8 cellular contexts compared by ENCODE assay signal in the genomic region with DNA sequence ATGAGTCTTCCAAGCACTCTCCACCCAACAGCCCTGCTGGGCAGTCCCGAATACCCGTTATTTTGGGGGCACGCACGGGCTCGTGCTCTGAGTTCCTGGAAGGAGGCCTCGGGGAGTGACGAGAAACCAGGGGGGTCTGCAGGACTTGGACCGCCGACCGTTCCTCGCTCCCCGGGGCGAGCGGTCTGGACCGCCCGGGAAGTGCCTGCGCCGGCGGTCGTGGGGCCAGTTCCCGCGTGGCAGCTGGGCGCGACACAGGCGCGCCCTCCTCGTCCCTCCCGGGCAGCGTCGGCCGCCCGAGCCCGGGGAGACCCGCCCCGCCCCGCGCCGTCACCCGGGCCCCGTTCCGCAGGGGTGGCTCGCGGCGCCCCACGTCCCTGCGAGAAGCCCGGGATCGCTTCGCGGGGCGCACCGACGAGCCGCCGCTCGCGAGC. TPM values are rescaled to one million over a fixed set of nuclear protein-coding genes. Genes with fewer than 3 reads are reported as not detected.
DNase-seq lines count a peak whose midpoint lies in the region; ATAC-seq and TF ChIP-seq lines count a peak whose summit lies in the region.

No MANE protein-coding gene starts in this region.

- H3K9me3 ChIP-seq in A673 (ENCODE audit: low read depth, low read length, poor library complexity, severe bottlenecking) (no peaks in the 10 kb centered on the region), mesodermal cell (ENCODE audit: control insufficient read depth, low read length) (no peaks in the 10 kb centered on the region), upper lobe of left lung (no peaks in the 10 kb centered on the region)

- peak overlapping the region; percentile 74 to 83 for H3K4me3 Mint-ChIP-seq in effector memory CD8-positive, alpha-beta T cell

- H3K36me3 Mint-ChIP-seq in effector memory CD8-positive, alpha-beta T cell (ENCODE audit: insufficient read depth), result peaks cover 5% of the 10 kb centered on the region

- no peaks in the 10 kb centered on the region for H3K27me3 ChIP-seq in A673 (replicated peaks; ENCODE audit: insufficient read depth, low read depth, low read length, poor library complexity)
- H3K27me3 ChIP-seq in upper lobe of left lung, result no peaks in the 10 kb centered on the region

- peaks cover 12 to 14% of the 10 kb centered on the region in 2 donors for H3K4me1 Mint-ChIP-seq in effector memory CD8-positive, alpha-beta T cell (ENCODE audit: low read depth in 2 of 2)

- CTCF ChIA-PET in A673 (lab: Charles Lee) (no interaction called here), RWPE1 (lab: Yijun Ruan, JAX) (no interaction called here)

- 0 to 1% methylated on average over 9 to 38 of the region's 57 CpGs for WGBS in mesodermal cell (ENCODE audit: insufficient coverage in 2 of 2), 2 experiments
- WGBS in upper lobe of left lung, 2 donors, result 0% methylated on average over 29 of the region's 57 CpGs; no CpG with 5 or more reads in 1 of the 2 donors

- peak overlapping the region; percentile 65 for H3K4me3 ChIP-seq in A673 (ENCODE audit: low read depth, low read length, poor library complexity, severe bottlenecking)
- H3K4me3 ChIP-seq in mesodermal cell (ENCODE audit: extremely low read depth, insufficient read depth, low read length, poor library complexity, severe bottlenecking), result peak overlapping the region; percentile 69
- H3K4me3 ChIP-seq in upper lobe of left lung, result peak overlapping the region; percentile 26 to 83 (median 80)

- DNase-seq in A673 (ENCODE audit: low spot score), result peak; percentile 56
- peak; percentile 32 for DNase-seq in RWPE1 (ENCODE audit: low spot score)
- DNase-seq in effector memory CD8-positive, alpha-beta T cell, result peak in 1 of 3 experiments; percentile 2
- DNase-seq in upper lobe of left lung, result no peak
- no peak for DNase-seq in DMS53 treated with DMSO at 0.1 percent for 48 hours (lab: John Stamatoyannopoulos, UW; ENCODE audit: unreplicated experiment)

- TF ChIP-seq EP300 in upper lobe of left lung (IDR thresholded peaks at IDR 0.05), result no peak

- POLR2A ChIA-PET in A673 (lab: Charles Lee; ENCODE audit: low non-redundant PET) (interaction anchor here (1.0 kb wide), 1 partner anchor 112 kb away, joined by 4 read pairs; the partner anchor contains the start of gene ACTL6A), RWPE1 (lab: Yijun Ruan, JAX; ENCODE audit: low non-redundant PET) (no interaction called here)

- H3K27ac ChIP-seq in A673 (ENCODE audit: low read depth, low read length, poor library complexity, severe bottlenecking), result peak overlapping the region; percentile 94
- H3K27ac ChIP-seq in RWPE1, result peak overlapping the region; percentile 88
- peak overlapping the region; percentile 96 for H3K27ac ChIP-seq in mesodermal cell (ENCODE audit: low read depth, low read length, severe bottlenecking)
- H3K27ac ChIP-seq in upper lobe of left lung, result peak overlapping the region; percentile 91 to 96 (median 94)

- H3K36me3 ChIP-seq in A673 (ENCODE audit: insufficient read depth, low read length, poor library complexity, severe bottlenecking), result no peaks in the 10 kb centered on the region
- H3K36me3 ChIP-seq in mesodermal cell (ENCODE audit: control insufficient read depth, insufficient read depth, low read length), result peaks cover 13% of the 10 kb centered on the region
- no peaks in the 10 kb centered on the region for H3K36me3 ChIP-seq in upper lobe of left lung

- H3K27me3 Mint-ChIP-seq in effector memory CD8-positive, alpha-beta T cell, result peaks cover 70 to 85% of the 10 kb centered on the region in 2 donors

- H3K27ac Mint-ChIP-seq in effector memory CD8-positive, alpha-beta T cell, result peak overlapping the region in 1 of 2 donors; percentile 53

- no peak for TF ChIP-seq POLR2A in upper lobe of left lung (IDR thresholded peaks at IDR 0.05)

- ATAC-seq in GM18517 (IDR thresholded peaks at IDR 0.05; ENCODE audit: unreplicated experiment), result peak; percentile 45
- peak; percentile 49 for ATAC-seq in HG03039 (IDR thresholded peaks at IDR 0.05; ENCODE audit: unreplicated experiment)
- ATAC-seq in effector memory CD8-positive, alpha-beta T cell (replicated peaks), result peak; percentile 56
- ATAC-seq in upper lobe of left lung (ENCODE audit: low FRiP score in 2 of 2), result peak; percentile 75 to 91

- no peaks in the 10 kb centered on the region for H3K9me3 Mint-ChIP-seq in effector memory CD8-positive, alpha-beta T cell

- no peak for TF ChIP-seq CTCF in A673 (conservative IDR thresholded peaks at IDR 0.05; ENCODE audit: low read depth, low read length)
- TF ChIP-seq CTCF in RWPE1 (conservative IDR thresholded peaks at IDR 0.05; ENCODE audit: low read depth), result no peak
- TF ChIP-seq CTCF in upper lobe of left lung (IDR thresholded peaks at IDR 0.05), result no peak

- intact Hi-C loops in A673 (cut with micrococcal nuclease; ENCODE audit: unreplicated experiment), result loop anchor here (1.0 kb wide), 1 partner anchor 108 kb away; no protein-coding TSS in a partner anchor

- H3K4me1 ChIP-seq in A673 (ENCODE audit: insufficient read depth, low read length, poor library complexity, severe bottlenecking) (peaks cover 42% of the 10 kb centered on the region), mesodermal cell (ENCODE audit: control insufficient read depth, insufficient read depth, low read length, poor library complexity, severe bottlenecking) (peaks cover 12% of the 10 kb centered on the region), upper lobe of left lung (peaks cover 12 to 26% (median 20%) of the 10 kb centered on the region in 4 donors)

- BruUV-seq in A673 (replicated peaks; lab: Mats Ljungman, UMichigan), result no TSS peak

RNA-seq across cellular contexts. Expression of gene GNB4, which starts 0.4 kb away (rescaled TPM):
- 75.2 and 83.3 TPM in 2 replicates for total RNA-seq in A673 (2021)
- polyA plus RNA-seq in mesodermal cell (2013, experiment 1 of 2), result 57.6 TPM
- 62.5 TPM for polyA plus RNA-seq in mesodermal cell (2013, experiment 2 of 2)
- total RNA-seq in upper lobe of left lung, result 10 to 100 TPM; 19.8 to 45.2 (median 28.6) TPM

Comparison
In these comparisons a context has a peak if more than half of its experiments do, and no peak if none do; other contexts are left out.
1. DNase-seq: peak in A673 (single experiment) and RWPE1 (single experiment); none in upper lobe of left lung (0 of 2) and DMS53 treated with DMSO at 0.1 percent for 48 hours (single experiment).
2. Peak in every context shown above with its lines, with median percentiles within 50 percentile points of each other: H3K27ac ChIP-seq, H3K4me3 ChIP-seq and ATAC-seq.